In the genomic region with DNA sequence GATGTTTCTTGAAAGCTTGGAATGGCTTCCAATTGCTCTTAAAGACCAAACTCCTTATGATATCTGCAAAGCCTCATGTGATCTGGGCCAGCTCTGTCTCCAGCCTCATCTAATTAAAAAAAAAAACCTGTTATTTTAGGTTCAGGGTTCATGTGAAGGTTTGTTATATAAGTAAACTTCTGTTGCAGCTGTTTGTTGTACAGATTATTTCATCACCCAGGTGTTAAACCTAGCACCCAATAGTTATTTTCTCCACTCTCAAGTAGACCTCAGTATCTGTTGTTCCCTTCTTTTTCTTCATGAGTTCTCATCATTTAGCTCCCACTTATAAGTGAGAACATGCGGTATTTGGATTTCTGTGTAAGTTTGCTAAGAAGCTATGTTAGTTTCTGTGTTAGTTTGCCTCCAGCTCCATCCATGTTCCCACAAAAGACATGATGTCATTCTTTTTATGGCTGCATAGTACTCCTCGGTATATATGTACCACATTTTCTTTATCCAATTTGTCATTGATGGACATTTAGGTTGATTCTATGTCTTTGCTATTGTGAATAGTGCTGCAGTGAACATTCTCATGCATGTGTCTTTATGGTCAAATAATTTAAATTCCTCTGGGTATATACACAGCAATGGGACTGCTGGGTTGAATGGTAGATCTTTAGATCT, we compare ENCODE assay signal across 30 cellular contexts.
"Had no signal": no experiment of that assay in that cellular context is flagged by ENCODE, and none has a peak within 500 bp of the region (broad histone marks: within the 10 kb centered on the region; RNA-seq: fewer than 3 reads in every experiment).

No MANE protein-coding gene starts in this region.

- H3K36me3 ChIP-seq: ascending aorta, cardiac muscle cell, colonic mucosa had no signal

- H3K27me3 ChIP-seq: ascending aorta, cardiac muscle cell, colonic mucosa had no signal

- H3K27ac ChIP-seq: ascending aorta, cardiac muscle cell, colonic mucosa, VCaP had no signal

- DNase-seq: activated CD4-positive, alpha-beta memory T cell treated with anti-CD3 and anti-CD28 coated beads, Interleukin-2, amount 10 ng/mL, durations not matched to agents 7 days and 5 days; activated CD4-positive, alpha-beta T cell treated with anti-CD3 and anti-CD28 coated beads for 1 hour; activated CD4-positive, alpha-beta T cell treated with anti-CD3 and anti-CD28 coated beads for 36 hours; activated CD4-positive, alpha-beta T cell treated with anti-CD3 and anti-CD28 coated beads for 48 hours; activated CD4-positive, alpha-beta T cell treated with anti-CD3 and anti-CD28 coated beads, Interleukin-2, amount 10 ng/mL, durations not matched to agents 7 days and 5 days; activated CD4-positive, alpha-beta T cell treated with anti-CD3 and anti-CD28 coated beads, Interleukin-2, amount 50 U/mL, for 48 hours; activated CD4-positive, CD25-positive, alpha-beta regulatory T cell; activated CD8-positive, alpha-beta memory T cell treated with anti-CD3 and anti-CD28 coated beads for 24 hours; activated CD8-positive, alpha-beta memory T cell treated with anti-CD3 and anti-CD28 coated beads, Interleukin-2, amount 10 ng/mL, durations not matched to agents 7 days and 5 days; activated CD8-positive, alpha-beta memory T cell treated with anti-CD3 and anti-CD28 coated beads, Interleukin-2, amount 50 U/mL, for 48 hours; activated CD8-positive, alpha-beta T cell treated with anti-CD3 and anti-CD28 coated beads, Interleukin-2, amount 10 ng/mL, durations not matched to agents 7 days and 5 days; activated effector memory CD4-positive, alpha-beta T cell treated with Interleukin-2 at 50 U/mL for 16 hours; activated gamma-delta T cell; activated naive CD4-positive, alpha-beta T cell treated with anti-CD3 and anti-CD28 coated beads, Interleukin-2, amount 10 ng/mL, durations not matched to agents 7 days and 5 days; activated naive CD4-positive, alpha-beta T cell treated with Interleukin-2 at 50 U/mL for 16 hours; activated naive CD8-positive, alpha-beta T cell treated with anti-CD3 and anti-CD28 coated beads, Interleukin-2, amount 10 ng/mL, durations not matched to agents 7 days and 5 days; activated naive CD8-positive, alpha-beta T cell treated with anti-CD3 and anti-CD28 coated beads, Interleukin-2, amount 50 U/mL, for 24 hours; activated T-cell treated with anti-CD3 and anti-CD28 coated beads, Interleukin-2, amount 50 U/mL, for 24 hours; activated T-cell treated with anti-CD3 and anti-CD28 coated beads, Interleukin-2, amount 50 U/mL, for 48 hours; amygdala; anterior cingulate cortex; caudate nucleus; cerebellar nuclear complex; colonic mucosa; T-helper 2 cell; T-helper 9 cell had no signal

- ATAC-seq: activated CD4-positive, alpha-beta T cell treated with anti-CD3 and anti-CD28 coated beads for 36 hours; activated CD4-positive, CD25-positive, alpha-beta regulatory T cell treated with anti-CD3 and anti-CD28 coated beads, Interleukin-2, amount 50 U/mL, for 24 hours; activated CD8-positive, alpha-beta memory T cell treated with anti-CD3 and anti-CD28 coated beads, Interleukin-2, amount 10 ng/mL, durations not matched to agents 7 days and 5 days; activated CD8-positive, alpha-beta T cell treated with anti-CD3 and anti-CD28 coated beads, Interleukin-2, amount 10 ng/mL, durations not matched to agents 7 days and 5 days; activated naive CD8-positive, alpha-beta T cell treated with anti-CD3 and anti-CD28 coated beads, Interleukin-2, amount 50 U/mL, for 24 hours had no signal

- H3K4me1 ChIP-seq: ascending aorta, colonic mucosa had no signal

- H3K9me3 ChIP-seq: colonic mucosa had no signal

- H3K4me3 ChIP-seq: ascending aorta, cardiac muscle cell, colonic mucosa had no signal
